ENCODE assay signal across 1 cellular context in the genomic region with DNA sequence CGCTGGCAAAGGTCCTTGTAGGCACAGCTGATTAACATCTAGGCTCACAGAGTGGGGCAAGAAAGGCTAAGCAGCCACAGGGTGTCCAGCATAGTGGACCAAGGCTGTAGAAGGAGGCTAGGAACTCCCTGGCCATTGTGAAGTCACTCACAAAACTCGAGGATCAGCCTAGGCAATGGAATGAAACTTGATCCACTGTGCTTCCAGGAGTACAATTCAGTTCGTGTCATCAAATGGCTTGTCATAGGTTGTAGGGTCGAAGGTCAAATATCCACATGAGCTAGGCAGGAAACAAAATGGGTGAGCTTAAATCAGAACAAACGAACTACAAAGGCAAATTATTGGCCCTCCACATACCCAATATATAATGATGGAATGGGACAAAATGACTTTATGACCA.
TF ChIP-seq lines count a peak whose summit lies in the region.

No MANE protein-coding gene starts in this region.

TF ChIP-seq in GM12878, 131 proteins besides CTCF, POLR2A, EP300 and RAD21:
- TF ChIP-seq HDAC2 (IDR thresholded peaks at IDR 0.05) (no peak), POLR2AphosphoS2 (IDR thresholded peaks at IDR 0.05; ENCODE audit: low read depth, low read length) (no peak), CUX1 (IDR thresholded peaks at IDR 0.05; ENCODE audit: insufficient replicate concordance, low read depth, low read length) (no peak)
